Comparison of ENCODE assay signal across 17 cellular contexts in genomic region chr10:9018844-9019173, GRCh38.
"Had no signal": no experiment of that assay in that cellular context is flagged by ENCODE, and none has a peak within 500 bp of the region (broad histone marks: within the 10 kb centered on the region; RNA-seq: fewer than 3 reads in every experiment).

No MANE protein-coding gene starts in this region.

- H3K4me1 Mint-ChIP-seq: stimulated activated memory B cell treated with anti-CD40 and anti-IgM and Interleukin-4, amounts not matched to agents 10 μg/mL and 1 μg/mL and 100 μg/mL, for 72 hours had no signal

- DNase-seq: activated CD4-positive, alpha-beta T cell treated with anti-CD3 and anti-CD28 coated beads, Interleukin-2, amount 50 U/mL, for 1 hour; activated CD4-positive, CD25-positive, alpha-beta regulatory T cell; activated naive CD4-positive, alpha-beta T cell treated with Interleukin-2 at 50 U/mL for 16 hours; hypothalamus; kidney; spleen; stimulated activated CD4-positive, alpha-beta T cell treated with anti-CD3 and anti-CD28 coated beads, Interleukin-4, amount 100 ng/mL, for 4 hours; T-helper 9 cell; thyroid gland had no signal

- H3K9me3 Mint-ChIP-seq: natural killer cell treated with Interleukin-12 subunit alpha and Interleukin-12 subunit beta and Interleukin-15 and Interleukin-18, amount 100 ng/mL, for 72 hours; stimulated activated memory B cell treated with anti-CD40 and anti-IgM and Interleukin-4, amounts not matched to agents 10 μg/mL and 1 μg/mL and 100 μg/mL, for 72 hours had no signal

- H3K36me3 Mint-ChIP-seq: natural killer cell treated with Interleukin-12 subunit alpha and Interleukin-12 subunit beta and Interleukin-15 and Interleukin-18, amount 100 ng/mL, for 72 hours; stimulated activated memory B cell treated with anti-CD40 and anti-IgM and Interleukin-4, amounts not matched to agents 10 μg/mL and 1 μg/mL and 100 μg/mL, for 72 hours had no signal

- H3K4me3 Mint-ChIP-seq: natural killer cell treated with Interleukin-12 subunit alpha and Interleukin-12 subunit beta and Interleukin-15 and Interleukin-18, amount 100 ng/mL, for 72 hours; stimulated activated memory B cell treated with anti-CD40 and anti-IgM and Interleukin-4, amounts not matched to agents 10 μg/mL and 1 μg/mL and 100 μg/mL, for 72 hours had no signal

- H3K4me3 ChIP-seq: ascending aorta, coronary artery, lung, SK-N-MC, spleen, thyroid gland had no signal

- ATAC-seq: left lobe of liver; natural killer cell treated with Interleukin-12 subunit alpha and Interleukin-12 subunit beta and Interleukin-15 and Interleukin-18, amount 100 ng/mL, for 72 hours; stimulated activated memory B cell treated with anti-CD40 and anti-IgM and Interleukin-4, amounts not matched to agents 10 μg/mL and 1 μg/mL and 100 μg/mL, for 72 hours had no signal

- H3K27ac Mint-ChIP-seq: natural killer cell treated with Interleukin-12 subunit alpha and Interleukin-12 subunit beta and Interleukin-15 and Interleukin-18, amount 100 ng/mL, for 72 hours; stimulated activated memory B cell treated with anti-CD40 and anti-IgM and Interleukin-4, amounts not matched to agents 10 μg/mL and 1 μg/mL and 100 μg/mL, for 72 hours had no signal

- H3K27me3 ChIP-seq: ascending aorta, spleen, thyroid gland had no signal

- H3K27ac ChIP-seq: ascending aorta, coronary artery, parathyroid adenoma, SK-N-MC, spleen, thyroid gland had no signal

- H3K27me3 Mint-ChIP-seq: stimulated activated memory B cell treated with anti-CD40 and anti-IgM and Interleukin-4, amounts not matched to agents 10 μg/mL and 1 μg/mL and 100 μg/mL, for 72 hours had no signal

- H3K9me3 ChIP-seq: ascending aorta, spleen, thyroid gland had no signal

- H3K36me3 ChIP-seq: ascending aorta, spleen, thyroid gland had no signal

- H3K4me1 ChIP-seq: ascending aorta, parathyroid adenoma, spleen, thyroid gland had no signal
